ENCODE assay signal across 18 cellular contexts in the genomic region with DNA sequence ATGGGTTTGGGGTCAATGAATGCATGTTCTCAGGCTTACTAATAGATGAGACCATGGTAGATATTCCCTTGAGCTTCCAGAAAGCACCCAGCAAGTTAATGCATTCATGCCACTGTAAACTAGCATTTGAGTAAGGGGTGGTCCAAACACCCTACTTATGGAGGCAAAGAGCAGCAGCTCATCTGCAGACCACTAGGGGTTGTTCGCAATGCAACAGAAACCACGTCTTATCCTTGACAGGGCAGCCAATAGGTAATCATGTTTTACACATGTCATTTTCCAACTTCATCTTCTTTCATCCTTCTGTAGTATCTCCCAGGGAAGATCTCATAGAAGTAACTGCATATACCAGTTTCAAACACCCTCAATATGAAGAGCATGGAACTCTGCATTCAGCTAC.
A peak's percentile ranks its signal among the peaks of the same experiment; 100 is the strongest.
DNase-seq lines count a peak whose midpoint lies in the region; ATAC-seq and TF ChIP-seq lines count a peak whose summit lies in the region.
"Had no signal": no experiment of that assay in that cellular context is flagged by ENCODE, and none has a peak within 500 bp of the region (broad histone marks: within the 10 kb centered on the region; RNA-seq: fewer than 3 reads in every experiment).

No MANE protein-coding gene starts in this region.

- DNase-seq in activated CD8-positive, alpha-beta T cell treated with anti-CD3 and anti-CD28 coated beads for 36 hours = no peak
- no peak for DNase-seq in activated CD8-positive, alpha-beta T cell treated with anti-CD3 and anti-CD28 coated beads, Interleukin-2, amount 10 ng/mL, durations not matched to agents 7 days and 5 days
- DNase-seq in iPS-NIHi7 (ENCODE audit: extremely low spot score) = peak; percentile 24
- no peak for DNase-seq in Calu3
- no peak for DNase-seq in pons (ENCODE audit: low spot score)
- DNase-seq: activated T-cell treated with anti-CD3 and anti-CD28 coated beads, Interleukin-2, amount 50 U/mL, for 48 hours; caudate nucleus; dorsolateral prefrontal cortex; NCI-H1436 treated with DMSO at 0.1 percent for 48 hours; NCI-H2227 treated with DMSO at 0.1 percent for 48 hours; right cardiac atrium; stimulated activated naive B cell treated with anti-CD40 and anti-IgM and Interleukin-4, amounts not matched to agents 10 μg/mL and 1 μg/mL and 100 μg/mL, for 72 hours had no signal

- H3K9me3 Mint-ChIP-seq in activated CD8-positive, alpha-beta T cell treated with anti-CD3 and anti-CD28 coated beads for 36 hours = no peaks in the 10 kb centered on the region
- no peaks in the 10 kb centered on the region for H3K9me3 Mint-ChIP-seq in activated CD8-positive, alpha-beta T cell treated with anti-CD3 and anti-CD28 coated beads, Interleukin-2, amount 10 ng/mL, durations not matched to agents 7 days and 5 days (ENCODE audit: insufficient read depth)
- H3K9me3 Mint-ChIP-seq in Calu3 (ENCODE audit: low read depth, unreplicated experiment) = no peaks in the 10 kb centered on the region
- H3K9me3 Mint-ChIP-seq: stimulated activated naive B cell treated with anti-CD40 and anti-IgM and Interleukin-4, amounts not matched to agents 10 μg/mL and 1 μg/mL and 100 μg/mL, for 72 hours had no signal

- no peaks in the 10 kb centered on the region for H3K36me3 ChIP-seq in OCI-LY3 (replicated peaks; ENCODE audit: low read depth, low read length)
- H3K36me3 ChIP-seq: tibial nerve had no signal

- POLR2A ChIA-PET in activated CD8-positive, alpha-beta T cell treated with anti-CD3 and anti-CD28 coated beads for 36 hours (lab: Charles Lee) = interaction anchor here (0.9 to 1.1 kb wide), 2 partner anchors 55 to 96 kb away, joined by 4 read pairs; no protein-coding TSS in a partner anchor
- POLR2A ChIA-PET in activated CD8-positive, alpha-beta T cell treated with anti-CD3 and anti-CD28 coated beads, Interleukin-2, amount 10 ng/mL, durations not matched to agents 7 days and 5 days (lab: Charles Lee) = interaction anchor here (0.6 to 0.8 kb wide), 3 partner anchors 54 to 307 kb away, joined by 3 to 6 read pairs (median 3); no protein-coding TSS in a partner anchor

- H3K79me2 ChIP-seq in OCI-LY3 (ENCODE audit: low read length) = no peaks in the 10 kb centered on the region

- ATAC-seq in activated CD8-positive, alpha-beta T cell treated with anti-CD3 and anti-CD28 coated beads for 36 hours = peak; percentile 22
- ATAC-seq in activated CD8-positive, alpha-beta T cell treated with anti-CD3 and anti-CD28 coated beads, Interleukin-2, amount 10 ng/mL, durations not matched to agents 7 days and 5 days = no peak
- ATAC-seq in GM18502 (IDR thresholded peaks at IDR 0.05; ENCODE audit: poor library complexity, unreplicated experiment) = peak; percentile 16
- ATAC-seq in GM19023 (IDR thresholded peaks at IDR 0.05; ENCODE audit: unreplicated experiment) = no peak
- ATAC-seq: Panc1, right cardiac atrium had no signal

- no peaks in the 10 kb centered on the region for H3K9me3 ChIP-seq in OCI-LY3 (ENCODE audit: insufficient read depth, low read length)
- H3K9me3 ChIP-seq: tibial nerve had no signal

- H3K27me3 ChIP-seq in OCI-LY3 (ENCODE audit: low read depth, low read length) = peaks cover 11% of the 10 kb centered on the region
- H3K27me3 ChIP-seq: dorsolateral prefrontal cortex, tibial nerve had no signal

- peaks cover 3% of the 10 kb centered on the region for H3K27me3 Mint-ChIP-seq in activated CD8-positive, alpha-beta T cell treated with anti-CD3 and anti-CD28 coated beads for 36 hours
- no peaks in the 10 kb centered on the region for H3K27me3 Mint-ChIP-seq in activated CD8-positive, alpha-beta T cell treated with anti-CD3 and anti-CD28 coated beads, Interleukin-2, amount 10 ng/mL, durations not matched to agents 7 days and 5 days (ENCODE audit: low read depth)
- H3K27me3 Mint-ChIP-seq in Calu3 (ENCODE audit: unreplicated experiment) = peaks cover 58% of the 10 kb centered on the region
- H3K27me3 Mint-ChIP-seq: stimulated activated naive B cell treated with anti-CD40 and anti-IgM and Interleukin-4, amounts not matched to agents 10 μg/mL and 1 μg/mL and 100 μg/mL, for 72 hours had no signal

- peak overlapping the region; percentile 82 for H3K27ac ChIP-seq in OCI-LY3 (ENCODE audit: low read length)
- H3K27ac ChIP-seq: C4-2B, dorsolateral prefrontal cortex, tibial nerve had no signal

- CTCF ChIA-PET in activated CD8-positive, alpha-beta T cell treated with anti-CD3 and anti-CD28 coated beads for 36 hours (lab: Charles Lee) = interaction anchor here (0.6 to 3.7 kb wide), 7 partner anchors 18 to 323 kb away, joined by 3 to 21 read pairs (median 3); no protein-coding TSS in a partner anchor
- CTCF ChIA-PET in activated CD8-positive, alpha-beta T cell treated with anti-CD3 and anti-CD28 coated beads, Interleukin-2, amount 10 ng/mL, durations not matched to agents 7 days and 5 days (lab: Charles Lee) = interaction anchor here (0.7 to 3.0 kb wide), 10 partner anchors 18 to 389 kb away, joined by 3 to 20 read pairs (median 4); no protein-coding TSS in a partner anchor
- CTCF ChIA-PET in Calu3 (lab: Charles Lee) = interaction anchor here (0.7 kb wide), 1 partner anchor 18 kb away, joined by 3 read pairs; no protein-coding TSS in a partner anchor

- peak overlapping the region; percentile 14; the same call in 1 of the 2 replicates for H3K4me3 ChIP-seq in OCI-LY3 (ENCODE audit: low read length)
- H3K4me3 ChIP-seq: dorsolateral prefrontal cortex, tibial nerve had no signal

- H2AFZ ChIP-seq in OCI-LY3 (ENCODE audit: low read depth, low read length) = no peak overlapping the region

- intact Hi-C loops in activated CD8-positive, alpha-beta T cell treated with anti-CD3 and anti-CD28 coated beads for 36 hours (cut with micrococcal nuclease) = no loop called here
- intact Hi-C loops in Calu3 (cut with micrococcal nuclease; ENCODE audit: unreplicated experiment) = no loop called here

- no peaks in the 10 kb centered on the region for H4K20me1 ChIP-seq in OCI-LY3 (ENCODE audit: insufficient read depth, low read length)

- no peaks in the 10 kb centered on the region for H3K36me3 Mint-ChIP-seq in activated CD8-positive, alpha-beta T cell treated with anti-CD3 and anti-CD28 coated beads for 36 hours (ENCODE audit: low read depth)
- H3K36me3 Mint-ChIP-seq in activated CD8-positive, alpha-beta T cell treated with anti-CD3 and anti-CD28 coated beads, Interleukin-2, amount 10 ng/mL, durations not matched to agents 7 days and 5 days (ENCODE audit: low read depth) = no peaks in the 10 kb centered on the region
- no peaks in the 10 kb centered on the region for H3K36me3 Mint-ChIP-seq in Calu3 (ENCODE audit: insufficient read depth, unreplicated experiment)
- H3K36me3 Mint-ChIP-seq: stimulated activated naive B cell treated with anti-CD40 and anti-IgM and Interleukin-4, amounts not matched to agents 10 μg/mL and 1 μg/mL and 100 μg/mL, for 72 hours had no signal

- no peak for TF ChIP-seq CTCF in activated CD8-positive, alpha-beta T cell treated with anti-CD3 and anti-CD28 coated beads for 36 hours (IDR thresholded peaks at IDR 0.05)
- TF ChIP-seq CTCF in OCI-LY3 (IDR thresholded peaks at IDR 0.05; ENCODE audit: low read depth, low read length) = peak; percentile 21
- no peak for TF ChIP-seq CTCF in Calu3 (IDR thresholded peaks at IDR 0.05; ENCODE audit: unreplicated experiment)

- H3K27ac Mint-ChIP-seq in activated CD8-positive, alpha-beta T cell treated with anti-CD3 and anti-CD28 coated beads for 36 hours = no peak overlapping the region
- H3K27ac Mint-ChIP-seq in activated CD8-positive, alpha-beta T cell treated with anti-CD3 and anti-CD28 coated beads, Interleukin-2, amount 10 ng/mL, durations not matched to agents 7 days and 5 days = no peak overlapping the region
- H3K27ac Mint-ChIP-seq in Calu3 (ENCODE audit: unreplicated experiment) = no peak overlapping the region
- H3K27ac Mint-ChIP-seq: stimulated activated naive B cell treated with anti-CD40 and anti-IgM and Interleukin-4, amounts not matched to agents 10 μg/mL and 1 μg/mL and 100 μg/mL, for 72 hours had no signal

- H3K4me1 ChIP-seq in OCI-LY3 (ENCODE audit: low read length) = peaks cover 55% of the 10 kb centered on the region
- H3K4me1 ChIP-seq: tibial nerve had no signal

- H3K4me3 Mint-ChIP-seq in activated CD8-positive, alpha-beta T cell treated with anti-CD3 and anti-CD28 coated beads for 36 hours = no peak overlapping the region
- no peak overlapping the region for H3K4me3 Mint-ChIP-seq in activated CD8-positive, alpha-beta T cell treated with anti-CD3 and anti-CD28 coated beads, Interleukin-2, amount 10 ng/mL, durations not matched to agents 7 days and 5 days
- H3K4me3 Mint-ChIP-seq in Calu3 (ENCODE audit: low read depth, unreplicated experiment) = no peak overlapping the region
- H3K4me3 Mint-ChIP-seq: stimulated activated naive B cell treated with anti-CD40 and anti-IgM and Interleukin-4, amounts not matched to agents 10 μg/mL and 1 μg/mL and 100 μg/mL, for 72 hours had no signal

- H3K4me1 Mint-ChIP-seq in activated CD8-positive, alpha-beta T cell treated with anti-CD3 and anti-CD28 coated beads for 36 hours (ENCODE audit: low read depth) = peaks cover 38% of the 10 kb centered on the region
- H3K4me1 Mint-ChIP-seq in activated CD8-positive, alpha-beta T cell treated with anti-CD3 and anti-CD28 coated beads, Interleukin-2, amount 10 ng/mL, durations not matched to agents 7 days and 5 days (ENCODE audit: low read depth) = peaks cover 15% of the 10 kb centered on the region
- H3K4me1 Mint-ChIP-seq in Calu3 (ENCODE audit: low read depth, unreplicated experiment) = no peaks in the 10 kb centered on the region

- H3K9ac ChIP-seq in OCI-LY3 (ENCODE audit: low read length) = no peak overlapping the region; the same call in 1 of the 2 replicates

- BruUV-seq in Calu3 (replicated peaks; lab: Mats Ljungman, UMichigan) = no TSS peak

- H3K4me2 ChIP-seq in OCI-LY3 (ENCODE audit: low read length) = peak overlapping the region; percentile 73

Comparison
In these comparisons a context has a peak if more than half of its experiments do, and no peak if none do; other contexts are left out.
1. ATAC-seq: peak in activated CD8-positive, alpha-beta T cell treated with anti-CD3 and anti-CD28 coated beads for 36 hours (single experiment) and GM18502 (single experiment); none in activated CD8-positive, alpha-beta T cell treated with anti-CD3 and anti-CD28 coated beads, Interleukin-2, amount 10 ng/mL, durations not matched to agents 7 days and 5 days (single experiment) and GM19023 (single experiment).